Comparison of ENCODE assay signal across 2 cellular contexts in genomic region chr12:19833775-19834501, GRCh38.
TF ChIP-seq lines count a peak whose summit lies in the region.

No MANE protein-coding gene starts in this region.

TF ChIP-seq in IMR-90, 13 proteins besides CTCF, POLR2A, EP300 and RAD21 (continued from another document):
- no peak for TF ChIP-seq FOS (IDR thresholded peaks at IDR 0.05; ENCODE audit: low read depth, low read length)
- TF ChIP-seq RFX5 (IDR thresholded peaks at IDR 0.05; ENCODE audit: low read depth, low read length): no peak
- TF ChIP-seq USF2 (IDR thresholded peaks at IDR 0.05; ENCODE audit: low read depth, low read length): no peak
- no peak for TF ChIP-seq CEBPB (IDR thresholded peaks at IDR 0.05; ENCODE audit: low read depth, low read length)
- no peak for TF ChIP-seq MXI1 (IDR thresholded peaks at IDR 0.05; ENCODE audit: borderline replicate concordance, low read depth, low read length)
- TF ChIP-seq CHD1 (IDR thresholded peaks at IDR 0.05; ENCODE audit: low read depth, low read length): no peak
- no peak for TF ChIP-seq BHLHE40 (IDR thresholded peaks at IDR 0.05; ENCODE audit: low read depth, low read length)

TF ChIP-seq in GM12878, 131 proteins besides CTCF, POLR2A, EP300 and RAD21 (continues in another document):
- no peak for TF ChIP-seq ETV6 (conservative IDR thresholded peaks at IDR 0.05 in 1 of 2, IDR thresholded peaks at IDR 0.05 in 1 of 2; ENCODE audit: borderline replicate concordance in 1 of 2, low read depth in 1 of 2)
- TF ChIP-seq NR2F1 (conservative IDR thresholded peaks at IDR 0.05): no peak
- TF ChIP-seq ZNF687 (IDR thresholded peaks at IDR 0.05): no peak
- TF ChIP-seq HCFC1 (IDR thresholded peaks at IDR 0.05; ENCODE audit: low read length): no peak
- TF ChIP-seq FOXK2 (IDR thresholded peaks at IDR 0.05): no peak
- TF ChIP-seq SP1 (IDR thresholded peaks at IDR 0.05; ENCODE audit: low read depth, low read length): no peak
- no peak for TF ChIP-seq EZH2 (IDR thresholded peaks at IDR 0.05; ENCODE audit: borderline replicate concordance, control insufficient read depth, low read depth, low read length)
- TF ChIP-seq TARDBP (IDR thresholded peaks at IDR 0.05; ENCODE audit: borderline replicate concordance): no peak
- no peak for TF ChIP-seq USF2 (IDR thresholded peaks at IDR 0.05; ENCODE audit: borderline replicate concordance, low read depth, low read length)
- no peak for TF ChIP-seq PML (IDR thresholded peaks at IDR 0.05; ENCODE audit: low read length)
- no peak for TF ChIP-seq CUX1 (IDR thresholded peaks at IDR 0.05; ENCODE audit: insufficient replicate concordance, low read depth, low read length)
- TF ChIP-seq GABPA (IDR thresholded peaks at IDR 0.05; ENCODE audit: low read depth): no peak
- no peak for TF ChIP-seq MEF2B (IDR thresholded peaks at IDR 0.05; ENCODE audit: partially characterized antibody, poor library complexity, severe bottlenecking)
- TF ChIP-seq POLR2AphosphoS2 (IDR thresholded peaks at IDR 0.05; ENCODE audit: low read depth, low read length): no peak
- TF ChIP-seq KDM1A (IDR thresholded peaks at IDR 0.05; ENCODE audit: borderline replicate concordance): no peak
- no peak for TF ChIP-seq ZNF207 (IDR thresholded peaks at IDR 0.05; ENCODE audit: borderline replicate concordance)
- no peak for TF ChIP-seq ZSCAN29 (IDR thresholded peaks at IDR 0.05)
- TF ChIP-seq JUND (IDR thresholded peaks at IDR 0.05; ENCODE audit: low read depth, low read length): no peak
- TF ChIP-seq, protein P1, sequence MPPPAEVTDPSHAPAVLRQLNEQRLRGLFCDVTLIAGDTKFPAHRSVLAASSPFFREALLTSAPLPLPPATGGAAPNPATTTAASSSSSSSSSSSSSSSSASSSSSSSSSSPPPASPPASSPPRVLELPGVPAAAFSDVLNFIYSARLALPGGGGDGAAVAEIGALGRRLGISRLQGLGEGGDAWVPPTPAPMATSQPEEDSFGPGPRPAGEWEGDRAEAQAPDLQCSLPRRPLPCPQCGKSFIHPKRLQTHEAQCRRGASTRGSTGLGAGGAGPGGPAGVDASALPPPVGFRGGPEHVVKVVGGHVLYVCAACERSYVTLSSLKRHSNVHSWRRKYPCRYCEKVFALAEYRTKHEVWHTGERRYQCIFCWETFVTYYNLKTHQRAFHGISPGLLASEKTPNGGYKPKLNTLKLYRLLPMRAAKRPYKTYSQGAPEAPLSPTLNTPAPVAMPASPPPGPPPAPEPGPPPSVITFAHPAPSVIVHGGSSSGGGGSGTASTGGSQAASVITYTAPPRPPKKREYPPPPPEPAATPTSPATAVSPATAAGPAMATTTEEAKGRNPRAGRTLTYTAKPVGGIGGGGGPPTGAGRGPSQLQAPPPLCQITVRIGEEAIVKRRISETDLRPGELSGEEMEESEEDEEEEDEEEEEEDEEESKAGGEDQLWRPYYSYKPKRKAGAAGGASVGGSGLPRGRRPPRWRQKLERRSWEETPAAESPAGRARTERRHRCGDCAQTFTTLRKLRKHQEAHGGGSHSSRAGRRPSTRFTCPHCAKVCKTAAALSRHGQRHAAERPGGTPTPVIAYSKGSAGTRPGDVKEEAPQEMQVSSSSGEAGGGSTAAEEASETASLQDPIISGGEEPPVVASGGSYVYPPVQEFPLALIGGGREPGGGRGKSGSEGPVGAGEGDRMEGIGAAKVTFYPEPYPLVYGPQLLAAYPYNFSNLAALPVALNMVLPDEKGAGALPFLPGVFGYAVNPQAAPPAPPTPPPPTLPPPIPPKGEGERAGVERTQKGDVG (CRISPR knock-in tag; IDR thresholded peaks at IDR 0.05): no peak
- TF ChIP-seq IRF4 (IDR thresholded peaks at IDR 0.05; ENCODE audit: low read depth, low read length): no peak
- TF ChIP-seq, protein P2, sequence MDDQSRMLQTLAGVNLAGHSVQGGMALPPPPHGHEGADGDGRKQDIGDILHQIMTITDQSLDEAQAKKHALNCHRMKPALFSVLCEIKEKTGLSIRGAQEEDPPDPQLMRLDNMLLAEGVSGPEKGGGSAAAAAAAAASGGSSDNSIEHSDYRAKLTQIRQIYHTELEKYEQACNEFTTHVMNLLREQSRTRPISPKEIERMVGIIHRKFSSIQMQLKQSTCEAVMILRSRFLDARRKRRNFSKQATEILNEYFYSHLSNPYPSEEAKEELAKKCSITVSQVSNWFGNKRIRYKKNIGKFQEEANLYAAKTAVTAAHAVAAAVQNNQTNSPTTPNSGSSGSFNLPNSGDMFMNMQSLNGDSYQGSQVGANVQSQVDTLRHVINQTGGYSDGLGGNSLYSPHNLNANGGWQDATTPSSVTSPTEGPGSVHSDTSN (IDR thresholded peaks at IDR 0.05; ENCODE audit: insufficient replicate concordance, low read depth, low read length): no peak
- TF ChIP-seq, protein P3, sequence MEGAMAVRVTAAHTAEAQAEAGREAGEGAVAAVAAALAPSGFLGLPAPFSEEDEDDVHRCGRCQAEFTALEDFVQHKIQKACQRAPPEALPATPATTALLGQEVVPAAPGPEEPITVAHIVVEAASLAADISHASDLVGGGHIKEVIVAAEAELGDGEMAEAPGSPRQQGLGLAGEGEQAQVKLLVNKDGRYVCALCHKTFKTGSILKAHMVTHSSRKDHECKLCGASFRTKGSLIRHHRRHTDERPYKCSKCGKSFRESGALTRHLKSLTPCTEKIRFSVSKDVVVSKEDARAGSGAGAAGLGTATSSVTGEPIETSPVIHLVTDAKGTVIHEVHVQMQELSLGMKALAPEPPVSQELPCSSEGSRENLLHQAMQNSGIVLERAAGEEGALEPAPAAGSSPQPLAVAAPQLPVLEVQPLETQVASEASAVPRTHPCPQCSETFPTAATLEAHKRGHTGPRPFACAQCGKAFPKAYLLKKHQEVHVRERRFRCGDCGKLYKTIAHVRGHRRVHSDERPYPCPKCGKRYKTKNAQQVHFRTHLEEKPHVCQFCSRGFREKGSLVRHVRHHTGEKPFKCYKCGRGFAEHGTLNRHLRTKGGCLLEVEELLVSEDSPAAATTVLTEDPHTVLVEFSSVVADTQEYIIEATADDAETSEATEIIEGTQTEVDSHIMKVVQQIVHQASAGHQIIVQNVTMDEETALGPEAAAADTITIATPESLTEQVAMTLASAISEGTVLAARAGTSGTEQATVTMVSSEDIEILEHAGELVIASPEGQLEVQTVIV (IDR thresholded peaks at IDR 0.05; ENCODE audit: borderline replicate concordance, partially characterized antibody): no peak
- no peak for TF ChIP-seq EED (IDR thresholded peaks at IDR 0.05; ENCODE audit: low read depth)
- no peak for TF ChIP-seq FOS (IDR thresholded peaks at IDR 0.05; ENCODE audit: borderline replicate concordance, extremely low read depth, insufficient read length)
- no peak for TF ChIP-seq SRF (IDR thresholded peaks at IDR 0.05; ENCODE audit: low read depth in 2 of 2, low read length in 2 of 2)
- no peak for TF ChIP-seq RELA (IDR thresholded peaks at IDR 0.05; ENCODE audit: borderline replicate concordance, partially characterized antibody)
- no peak for TF ChIP-seq SREBF1 (IDR thresholded peaks at IDR 0.05; ENCODE audit: low read length)
- no peak for TF ChIP-seq HSF1 (IDR thresholded peaks at IDR 0.05; ENCODE audit: low read depth, low read length)
- TF ChIP-seq TBL1XR1 (IDR thresholded peaks at IDR 0.05; ENCODE audit: low read depth, low read length): no peak
- no peak for TF ChIP-seq CBX5 (IDR thresholded peaks at IDR 0.05; ENCODE audit: low read depth)
- TF ChIP-seq NFYA (IDR thresholded peaks at IDR 0.05; ENCODE audit: borderline replicate concordance, low read depth, low read length): no peak
- TF ChIP-seq RBBP5 (conservative IDR thresholded peaks at IDR 0.05): no peak
- TF ChIP-seq, protein P4, sequence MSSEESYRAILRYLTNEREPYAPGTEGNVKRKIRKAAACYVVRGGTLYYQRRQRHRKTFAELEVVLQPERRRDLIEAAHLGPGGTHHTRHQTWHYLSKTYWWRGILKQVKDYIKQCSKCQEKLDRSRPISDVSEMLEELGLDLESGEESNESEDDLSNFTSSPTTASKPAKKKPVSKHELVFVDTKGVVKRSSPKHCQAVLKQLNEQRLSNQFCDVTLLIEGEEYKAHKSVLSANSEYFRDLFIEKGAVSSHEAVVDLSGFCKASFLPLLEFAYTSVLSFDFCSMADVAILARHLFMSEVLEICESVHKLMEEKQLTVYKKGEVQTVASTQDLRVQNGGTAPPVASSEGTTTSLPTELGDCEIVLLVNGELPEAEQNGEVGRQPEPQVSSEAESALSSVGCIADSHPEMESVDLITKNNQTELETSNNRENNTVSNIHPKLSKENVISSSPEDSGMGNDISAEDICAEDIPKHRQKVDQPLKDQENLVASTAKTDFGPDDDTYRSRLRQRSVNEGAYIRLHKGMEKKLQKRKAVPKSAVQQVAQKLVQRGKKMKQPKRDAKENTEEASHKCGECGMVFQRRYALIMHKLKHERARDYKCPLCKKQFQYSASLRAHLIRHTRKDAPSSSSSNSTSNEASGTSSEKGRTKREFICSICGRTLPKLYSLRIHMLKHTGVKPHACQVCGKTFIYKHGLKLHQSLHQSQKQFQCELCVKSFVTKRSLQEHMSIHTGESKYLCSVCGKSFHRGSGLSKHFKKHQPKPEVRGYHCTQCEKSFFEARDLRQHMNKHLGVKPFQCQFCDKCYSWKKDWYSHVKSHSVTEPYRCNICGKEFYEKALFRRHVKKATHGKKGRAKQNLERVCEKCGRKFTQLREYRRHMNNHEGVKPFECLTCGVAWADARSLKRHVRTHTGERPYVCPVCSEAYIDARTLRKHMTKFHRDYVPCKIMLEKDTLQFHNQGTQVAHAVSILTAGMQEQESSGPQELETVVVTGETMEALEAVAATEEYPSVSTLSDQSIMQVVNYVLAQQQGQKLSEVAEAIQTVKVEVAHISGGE (CRISPR knock-in tag; IDR thresholded peaks at IDR 0.05): no peak
